Comparison of ENCODE assay signal across 15 cellular contexts in genomic region chr18:51168031-51168742, GRCh38. TPM values are rescaled to one million over a fixed set of nuclear protein-coding genes. Genes with fewer than 3 reads are reported as not detected.
DNase-seq lines count a peak whose midpoint lies in the region; ATAC-seq and TF ChIP-seq lines count a peak whose summit lies in the region.
"Had no signal": no experiment of that assay in that cellular context is flagged by ENCODE, and none has a peak within 500 bp of the region (broad histone marks: within the 10 kb centered on the region; RNA-seq: fewer than 3 reads in every experiment).

No MANE protein-coding gene starts in this region.

- peaks cover 6% of the 10 kb centered on the region for H3K27me3 Mint-ChIP-seq in CD4-positive, CD25-positive, alpha-beta regulatory T cell
- H3K27me3 Mint-ChIP-seq in WTC11 (ENCODE audit: low read depth): no peaks in the 10 kb centered on the region
- H3K27me3 Mint-ChIP-seq in CD8-positive, alpha-beta T cell (ENCODE audit: low read depth): no peaks in the 10 kb centered on the region

- CTCF ChIA-PET in WTC11 (lab: Charles Lee): interaction anchor here (0.8 to 2.6 kb wide), 4 partner anchors 9 to 39 kb away, joined by 3 to 7 read pairs (median 4); no protein-coding TSS in a partner anchor
- CTCF ChIA-PET in CD8-positive, alpha-beta T cell (lab: Charles Lee): interaction anchor here (1.0 to 1.5 kb wide), 3 partner anchors 8 to 29 kb away, joined by 3 to 5 read pairs (median 3); partner anchors contain the start of gene MEX3C

- H3K27me3 ChIP-seq in CD4-positive, CD25-positive, alpha-beta regulatory T cell (ENCODE audit: control insufficient read depth, insufficient read depth, low read length): no peaks in the 10 kb centered on the region
- H3K27me3 ChIP-seq in iPS DF 6.9 (ENCODE audit: control insufficient read depth, insufficient read depth, low read length) (no peaks in the 10 kb centered on the region), transverse colon (no peaks in the 10 kb centered on the region)
- no peaks in the 10 kb centered on the region for H3K27me3 ChIP-seq in CD8-positive, alpha-beta T cell (ENCODE audit: insufficient read depth, low read length)
- H3K27me3 ChIP-seq: right atrium auricular region had no signal

- peak overlapping the region; percentile 50 to 89 (median 82) for H3K27ac Mint-ChIP-seq in CD4-positive, CD25-positive, alpha-beta regulatory T cell
- peak overlapping the region; percentile 88 for H3K27ac Mint-ChIP-seq in WTC11
- H3K27ac Mint-ChIP-seq in CD8-positive, alpha-beta T cell: no peak overlapping the region

- ATAC-seq in CD4-positive, CD25-positive, alpha-beta regulatory T cell (ENCODE audit: low read depth in 2 of 2): no peak
- ATAC-seq in WTC11 (peak; percentile 85), GM18861 (IDR thresholded peaks at IDR 0.05; ENCODE audit: unreplicated experiment) (no peak)
- no peak for ATAC-seq in CD8-positive, alpha-beta T cell

- WGBS in iPS DF 6.9 (ENCODE audit: insufficient coverage, insufficient read length): no CpG with 5 or more reads among the region's 5 CpGs
- WGBS in transverse colon (ENCODE audit: low coverage in 1 of 2), 2 donors: 79 to 80% methylated on average over 1 to 5 of the region's 5 CpGs

- H3K9me3 ChIP-seq in CD4-positive, CD25-positive, alpha-beta regulatory T cell (ENCODE audit: control insufficient read depth in 2 of 2, low read length in 2 of 2): no peaks in the 10 kb centered on the region
- H3K9me3 ChIP-seq in iPS DF 6.9 (ENCODE audit: control insufficient read depth, insufficient read depth, low read length) (no peaks in the 10 kb centered on the region), transverse colon (no peaks in the 10 kb centered on the region)
- no peaks in the 10 kb centered on the region for H3K9me3 ChIP-seq in CD8-positive, alpha-beta T cell (ENCODE audit: low read length)
- H3K9me3 ChIP-seq: right atrium auricular region had no signal

- H3K4me3 ChIP-seq in CD4-positive, CD25-positive, alpha-beta regulatory T cell (ENCODE audit: low read depth, low read length): no peak overlapping the region
- H3K4me3 ChIP-seq in iPS DF 6.9 (ENCODE audit: low read length): no peak overlapping the region
- no peak overlapping the region for H3K4me3 ChIP-seq in CD8-positive, alpha-beta T cell (ENCODE audit: low read depth, low read length)
- H3K4me3 ChIP-seq in transverse colon: no peak overlapping the region
- H3K4me3 ChIP-seq: right atrium auricular region had no signal

- in situ Hi-C loops in GM13977 (cut with MboI; ENCODE audit: low pct_unique_long_range_greater_than_20kb, low sequenced_read_pairs, unreplicated experiment) (no loop called here), transverse colon (cut with MboI; ENCODE audit: low pct_ligation_motif_present in 1 of 4, low pct_unique_long_range_greater_than_20kb in 1 of 4, low sequenced_read_pairs in 3 of 4) (no loop called here)

- DNase-seq in CD4-positive, CD25-positive, alpha-beta regulatory T cell: peak in 1 of 3 donors; percentile 44
- DNase-seq in GM13977 (ENCODE audit: low spot score): no peak
- DNase-seq in WTC11 (ENCODE audit: low spot score): peak; percentile 67
- peak; percentile 92 for DNase-seq in iPS DF 6.9 (ENCODE audit: low read depth, low spot score)
- no peak for DNase-seq in anterior cingulate cortex (lab: John Stamatoyannopoulos, UW)
- DNase-seq in CD8-positive, alpha-beta T cell: no peak
- no peak for DNase-seq in transverse colon
- DNase-seq: activated CD4-positive, alpha-beta T cell treated with anti-CD3 and anti-CD28 coated beads for 48 hours; cortex of kidney; NCI-H2081; NK-92 treated with Interleukin-12 subunit alpha and Interleukin-12 subunit beta, amount 100 ng/mL, for 24 hours had no signal

- peak overlapping the region in 3 of 4 donors; percentile 23 to 54 (median 44) for H3K4me3 Mint-ChIP-seq in CD4-positive, CD25-positive, alpha-beta regulatory T cell
- peak overlapping the region; percentile 12 for H3K4me3 Mint-ChIP-seq in WTC11
- no peak overlapping the region for H3K4me3 Mint-ChIP-seq in CD8-positive, alpha-beta T cell
- H3K4me3 Mint-ChIP-seq: CD14-positive monocyte had no signal

- TF ChIP-seq EP300 in transverse colon (IDR thresholded peaks at IDR 0.05; ENCODE audit: low read depth): no peak

- TF ChIP-seq CTCF in GM13977 (IDR thresholded peaks at IDR 0.05; ENCODE audit: extremely low read depth, insufficient read depth, missing control alignments): peak; percentile 11
- no peak for TF ChIP-seq CTCF in WTC11 (IDR thresholded peaks at IDR 0.05)
- TF ChIP-seq CTCF in CD8-positive, alpha-beta T cell (IDR thresholded peaks at IDR 0.05): no peak
- TF ChIP-seq CTCF in transverse colon (IDR thresholded peaks at IDR 0.05): no peak

- no peaks in the 10 kb centered on the region for H3K36me3 Mint-ChIP-seq in CD4-positive, CD25-positive, alpha-beta regulatory T cell
- H3K36me3 Mint-ChIP-seq in WTC11: peaks cover 2% of the 10 kb centered on the region
- H3K36me3 Mint-ChIP-seq in CD8-positive, alpha-beta T cell: peaks cover 3% of the 10 kb centered on the region
- H3K36me3 Mint-ChIP-seq: CD14-positive monocyte had no signal

- H3K36me3 ChIP-seq in CD4-positive, CD25-positive, alpha-beta regulatory T cell (ENCODE audit: control insufficient read depth, insufficient read depth, low read length): peaks cover 3% of the 10 kb centered on the region
- H3K36me3 ChIP-seq in iPS DF 6.9 (ENCODE audit: control insufficient read depth, insufficient read depth, low read length): no peaks in the 10 kb centered on the region
- no peaks in the 10 kb centered on the region for H3K36me3 ChIP-seq in CD8-positive, alpha-beta T cell (ENCODE audit: insufficient read depth, low read length)
- H3K36me3 ChIP-seq in transverse colon: no peaks in the 10 kb centered on the region
- H3K36me3 ChIP-seq: right atrium auricular region had no signal

- H3K9me3 Mint-ChIP-seq in CD4-positive, CD25-positive, alpha-beta regulatory T cell: no peaks in the 10 kb centered on the region
- H3K9me3 Mint-ChIP-seq in WTC11: 0 out of 2 replicates have a peak, but pooled peaks cover 4% of the 10 kb centered on the region
- no peaks in the 10 kb centered on the region for H3K9me3 Mint-ChIP-seq in CD8-positive, alpha-beta T cell

- intact Hi-C loops in CD8-positive, alpha-beta T cell (cut with DNase I, micrococcal nuclease): no loop called here
- intact Hi-C loops in transverse colon (cut with DNase I; ENCODE audit: low total_unique reads): no loop called here

- no peak overlapping the region for H3K27ac ChIP-seq in CD4-positive, CD25-positive, alpha-beta regulatory T cell (ENCODE audit: insufficient read depth, low read length, poor library complexity, severe bottlenecking)
- no peak overlapping the region for H3K27ac ChIP-seq in iPS DF 6.9 (ENCODE audit: low read length)
- no peak overlapping the region for H3K27ac ChIP-seq in CD8-positive, alpha-beta T cell (ENCODE audit: low read depth, low read length)
- no peak overlapping the region for H3K27ac ChIP-seq in transverse colon
- H3K27ac ChIP-seq: KMS-11, right atrium auricular region had no signal

- peaks cover 16% of the 10 kb centered on the region for H3K4me1 ChIP-seq in CD4-positive, CD25-positive, alpha-beta regulatory T cell (ENCODE audit: control insufficient read depth, insufficient read depth, low read length, poor library complexity, severe bottlenecking)
- H3K4me1 ChIP-seq in iPS DF 6.9 (ENCODE audit: control insufficient read depth, insufficient read depth, low read length): peaks cover 7% of the 10 kb centered on the region
- peaks cover 3% of the 10 kb centered on the region for H3K4me1 ChIP-seq in CD8-positive, alpha-beta T cell (ENCODE audit: insufficient read depth, low read length)
- H3K4me1 ChIP-seq in transverse colon: no peaks in the 10 kb centered on the region
- H3K4me1 ChIP-seq: right atrium auricular region had no signal

- no peak for TF ChIP-seq POLR2A in transverse colon (IDR thresholded peaks at IDR 0.05)

- POLR2A ChIA-PET in WTC11 (lab: Charles Lee): interaction anchor here (0.8 to 1.9 kb wide), 3 partner anchors 11 to 373 kb away, joined by 3 to 4 read pairs (median 3); no protein-coding TSS in a partner anchor
- POLR2A ChIA-PET in CD8-positive, alpha-beta T cell (lab: Charles Lee): interaction anchor here (0.9 kb wide), 1 partner anchor 28 kb away, joined by 4 read pairs; no protein-coding TSS in a partner anchor

- peaks cover 25 to 62% (median 50%) of the 10 kb centered on the region in 4 donors for H3K4me1 Mint-ChIP-seq in CD4-positive, CD25-positive, alpha-beta regulatory T cell
- H3K4me1 Mint-ChIP-seq in WTC11: peaks cover 78% of the 10 kb centered on the region
- H3K4me1 Mint-ChIP-seq in CD8-positive, alpha-beta T cell (ENCODE audit: low read depth): peaks cover 28% of the 10 kb centered on the region

TF ChIP-seq in WTC11, 78 proteins besides CTCF, POLR2A, EP300 and RAD21:
- TF ChIP-seq ZNF423 (CRISPR knock-in tag; IDR thresholded peaks at IDR 0.05) (peak; percentile 44), TEAD1 (CRISPR knock-in tag; IDR thresholded peaks at IDR 0.05) (peak; percentile 91; the same call in 1 of the 2 replicates), IRF2 (CRISPR knock-in tag; IDR thresholded peaks at IDR 0.05; ENCODE audit: borderline replicate concordance, low read depth) (no peak), TEAD4 (CRISPR knock-in tag; IDR thresholded peaks at IDR 0.05) (peak; percentile 46; the same call in 1 of the 2 replicates)

RNA-seq across cellular contexts. Expression of gene MEX3C, which starts 29.3 kb away (rescaled TPM):
- 84.3 TPM for total RNA-seq in CD4-positive, CD25-positive, alpha-beta regulatory T cell
- 10 to 100 TPM in 2 of 4 donors, 1 to 10 TPM in 2; 6.4 to 12.9 (median 10.0) TPM for polyA plus RNA-seq in CD4-positive, CD25-positive, alpha-beta regulatory T cell
- 70.4 to 79.4 TPM (median 73.9 TPM) in 3 replicates for total RNA-seq in WTC11 (2021)
- 10 to 100 TPM; 78.7 to 83.3 TPM for total RNA-seq in CD8-positive, alpha-beta T cell
- total RNA-seq in transverse colon: 10 to 100 TPM; 11.3 to 27.8 (median 24.2) TPM

Comparison
In these comparisons a context has a peak if more than half of its experiments do, and no peak if none do; other contexts are left out.
1. DNase-seq: peak in WTC11 (single experiment) and iPS DF 6.9 (single experiment); none in GM13977 (single experiment), anterior cingulate cortex (0 of 58), CD8-positive, alpha-beta T cell (0 of 7) and transverse colon (single experiment).